8 cellular contexts compared by ENCODE assay signal in genomic region chr3:129936757-129937156, GRCh38. TPM values are rescaled to one million over a fixed set of nuclear protein-coding genes. Genes with fewer than 3 reads are reported as not detected.
DNase-seq lines count a peak whose midpoint lies in the region; ATAC-seq and TF ChIP-seq lines count a peak whose summit lies in the region.

No MANE protein-coding gene starts in this region.

- peak in 10 of 14 donors; percentile 16 to 51 (median 36) for DNase-seq in C1 segment of cervical spinal cord (lab: John Stamatoyannopoulos, UW)
- DNase-seq in KBM-7, result peak; percentile 65
- DNase-seq in T-helper 22 cell (ENCODE audit: low read depth), result peak; percentile 7
- DNase-seq in epithelial cell of esophagus (ENCODE audit: low read depth), result peak; percentile 70
- DNase-seq in naive thymus-derived CD8-positive, alpha-beta T cell, result peak in 6 of 10 donors; percentile 9 to 45 (median 36)

- in situ Hi-C loops in KBM-7 (cut with MboI; ENCODE audit: low pct_unique_long_range_greater_than_20kb, low sequenced_read_pairs), result loop anchor here (25.0 kb wide), 1 partner anchor 299 kb away; no protein-coding TSS in a partner anchor

- no peak for TF ChIP-seq CTCF in epithelial cell of esophagus (IDR thresholded peaks at IDR 0.05; ENCODE audit: insufficient read depth, low read depth, low read length, missing control alignments)

- H3K4me1 Mint-ChIP-seq in naive thymus-derived CD8-positive, alpha-beta T cell, result peaks cover 4 to 17% (median 8%) of the 10 kb centered on the region in 4 donors

- H3K27me3 Mint-ChIP-seq in naive thymus-derived CD8-positive, alpha-beta T cell, result peaks cover 0 to 9% (median 3%) of the 10 kb centered on the region in 5 donors

- POLR2A ChIA-PET in naive thymus-derived CD8-positive, alpha-beta T cell (lab: Charles Lee), result no interaction called here

- H3K36me3 Mint-ChIP-seq in naive thymus-derived CD8-positive, alpha-beta T cell, result no peaks in the 10 kb centered on the region

- H3K9me3 Mint-ChIP-seq in naive thymus-derived CD8-positive, alpha-beta T cell, result peaks cover 0 to 3% (median 0%) of the 10 kb centered on the region in 9 donors

- peak; percentile 80 to 87 for ATAC-seq in naive thymus-derived CD8-positive, alpha-beta T cell
- ATAC-seq in HG03025 (IDR thresholded peaks at IDR 0.05; ENCODE audit: low FRiP score, unreplicated experiment) (no peak), HG03520 (IDR thresholded peaks at IDR 0.05; ENCODE audit: unreplicated experiment) (no peak), GM21360 (IDR thresholded peaks at IDR 0.05; ENCODE audit: unreplicated experiment) (no peak)

- peak overlapping the region; percentile 53 to 90 (median 72) for H3K4me3 Mint-ChIP-seq in naive thymus-derived CD8-positive, alpha-beta T cell

- peak overlapping the region in 4 of 10 donors; percentile 56 to 75 (median 68) for H3K27ac Mint-ChIP-seq in naive thymus-derived CD8-positive, alpha-beta T cell

- H3K4me3 ChIP-seq in epithelial cell of esophagus (ENCODE audit: low read length), result peak overlapping the region; percentile 48

RNA-seq across cellular contexts. Expression of gene TRH, which starts 37.8 kb away (rescaled TPM):
- not detected for total RNA-seq in naive thymus-derived CD8-positive, alpha-beta T cell
- not detected for polyA plus RNA-seq in naive thymus-derived CD8-positive, alpha-beta T cell

RNA-seq across cellular contexts. Expression of gene TMCC1, which starts 43.2 kb away (rescaled TPM):
- 10 to 100 TPM; 33.6 to 34.9 TPM for total RNA-seq in naive thymus-derived CD8-positive, alpha-beta T cell
- 1 to 10 TPM; 4.2 to 6.3 (median 5.8) TPM for polyA plus RNA-seq in naive thymus-derived CD8-positive, alpha-beta T cell

Comparison
In these comparisons a context has a peak if more than half of its experiments do, and no peak if none do; other contexts are left out.
1. DNase-seq: peak in every context shown above with its lines; median percentile 70 in epithelial cell of esophagus; 65 in KBM-7; 36 in C1 segment of cervical spinal cord; 36 in naive thymus-derived CD8-positive, alpha-beta T cell; 7 in T-helper 22 cell.
2. ATAC-seq: peak in naive thymus-derived CD8-positive, alpha-beta T cell (2 of 2); none in HG03025 (single experiment), HG03520 (single experiment) and GM21360 (single experiment).